In the genomic region with DNA sequence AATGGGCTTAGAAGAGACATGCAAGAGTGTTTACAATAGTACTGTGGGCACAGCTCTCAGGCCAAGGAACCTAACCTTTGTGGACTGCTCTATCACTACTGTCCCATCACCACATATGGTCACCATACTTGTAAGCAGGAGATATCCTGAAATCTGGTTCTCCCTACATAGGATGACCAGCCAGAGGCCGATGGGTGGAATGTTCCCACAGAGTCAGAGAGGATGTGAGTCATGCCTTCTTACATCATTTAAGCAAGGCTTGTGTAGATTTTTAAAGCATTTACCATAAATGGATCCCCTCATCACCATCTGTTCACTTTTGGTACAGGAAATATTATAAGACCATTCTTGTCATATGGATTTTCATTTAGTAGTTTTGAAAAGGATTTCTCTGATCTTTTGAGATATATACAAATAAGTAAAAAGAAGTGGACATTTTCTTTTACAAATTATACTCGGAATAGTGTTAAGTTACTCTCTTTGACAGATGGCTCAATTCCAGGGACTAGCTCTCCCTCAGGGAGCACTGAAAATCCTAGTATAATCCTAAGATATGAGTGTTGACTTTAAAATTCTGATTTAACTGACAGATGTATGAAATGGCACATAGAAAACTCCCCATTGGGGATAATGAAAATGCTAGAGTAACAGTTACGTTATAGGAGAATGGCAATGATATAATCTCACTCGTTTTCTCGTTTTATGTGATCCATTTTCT, we compare ENCODE assay signal across 2 cellular contexts.
TF ChIP-seq lines count a peak whose summit lies in the region.

No MANE protein-coding gene starts in this region.

TF ChIP-seq in A549, 52 proteins besides CTCF, POLR2A, EP300 and RAD21:
- TF ChIP-seq, protein P1, sequence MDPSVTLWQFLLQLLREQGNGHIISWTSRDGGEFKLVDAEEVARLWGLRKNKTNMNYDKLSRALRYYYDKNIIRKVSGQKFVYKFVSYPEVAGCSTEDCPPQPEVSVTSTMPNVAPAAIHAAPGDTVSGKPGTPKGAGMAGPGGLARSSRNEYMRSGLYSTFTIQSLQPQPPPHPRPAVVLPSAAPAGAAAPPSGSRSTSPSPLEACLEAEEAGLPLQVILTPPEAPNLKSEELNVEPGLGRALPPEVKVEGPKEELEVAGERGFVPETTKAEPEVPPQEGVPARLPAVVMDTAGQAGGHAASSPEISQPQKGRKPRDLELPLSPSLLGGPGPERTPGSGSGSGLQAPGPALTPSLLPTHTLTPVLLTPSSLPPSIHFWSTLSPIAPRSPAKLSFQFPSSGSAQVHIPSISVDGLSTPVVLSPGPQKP (IDR thresholded peaks at IDR 0.05; ENCODE audit: low read depth, low read length), result no peak
- TF ChIP-seq FOSL2 (IDR thresholded peaks at IDR 0.05) (no peak), FOSL2 (CRISPR knock-in tag; IDR thresholded peaks at IDR 0.05) (peak; percentile 49), HDAC2 (IDR thresholded peaks at IDR 0.05) (no peak), NPAS2 (CRISPR knock-in tag; IDR thresholded peaks at IDR 0.05; ENCODE audit: borderline replicate concordance) (no peak), KDM5A (IDR thresholded peaks at IDR 0.05) (no peak), CEBPB (IDR thresholded peaks at IDR 0.05) (no peak), JUNB (IDR thresholded peaks at IDR 0.05) (0 out of 2 replicates have a peak, but pooled peaks have one; percentile 16), GATA3 (IDR thresholded peaks at IDR 0.05; ENCODE audit: borderline replicate concordance) (no peak), HOXA7 (CRISPR knock-in tag; IDR thresholded peaks at IDR 0.05) (no peak), BHLHE40 (IDR thresholded peaks at IDR 0.05; ENCODE audit: low read depth, low read length) (no peak), CBX2 (IDR thresholded peaks at IDR 0.05; ENCODE audit: borderline replicate concordance, low read depth) (no peak), RARB (CRISPR knock-in tag; IDR thresholded peaks at IDR 0.05) (no peak), FOSB (CRISPR knock-in tag; IDR thresholded peaks at IDR 0.05) (no peak), MAFK (IDR thresholded peaks at IDR 0.05; ENCODE audit: partially characterized antibody) (no peak)
- TF ChIP-seq, protein P2, sequence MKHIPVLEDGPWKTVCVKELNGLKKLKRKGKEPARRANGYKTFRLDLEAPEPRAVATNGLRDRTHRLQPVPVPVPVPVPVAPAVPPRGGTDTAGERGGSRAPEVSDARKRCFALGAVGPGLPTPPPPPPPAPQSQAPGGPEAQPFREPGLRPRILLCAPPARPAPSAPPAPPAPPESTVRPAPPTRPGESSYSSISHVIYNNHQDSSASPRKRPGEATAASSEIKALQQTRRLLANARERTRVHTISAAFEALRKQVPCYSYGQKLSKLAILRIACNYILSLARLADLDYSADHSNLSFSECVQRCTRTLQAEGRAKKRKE (CRISPR knock-in tag; IDR thresholded peaks at IDR 0.05; ENCODE audit: low read depth), result no peak
TF ChIP-seq in A549: peak in this region for 2.

TF ChIP-seq in GM12878, 131 proteins besides CTCF, POLR2A, EP300 and RAD21:
- TF ChIP-seq, protein P3, sequence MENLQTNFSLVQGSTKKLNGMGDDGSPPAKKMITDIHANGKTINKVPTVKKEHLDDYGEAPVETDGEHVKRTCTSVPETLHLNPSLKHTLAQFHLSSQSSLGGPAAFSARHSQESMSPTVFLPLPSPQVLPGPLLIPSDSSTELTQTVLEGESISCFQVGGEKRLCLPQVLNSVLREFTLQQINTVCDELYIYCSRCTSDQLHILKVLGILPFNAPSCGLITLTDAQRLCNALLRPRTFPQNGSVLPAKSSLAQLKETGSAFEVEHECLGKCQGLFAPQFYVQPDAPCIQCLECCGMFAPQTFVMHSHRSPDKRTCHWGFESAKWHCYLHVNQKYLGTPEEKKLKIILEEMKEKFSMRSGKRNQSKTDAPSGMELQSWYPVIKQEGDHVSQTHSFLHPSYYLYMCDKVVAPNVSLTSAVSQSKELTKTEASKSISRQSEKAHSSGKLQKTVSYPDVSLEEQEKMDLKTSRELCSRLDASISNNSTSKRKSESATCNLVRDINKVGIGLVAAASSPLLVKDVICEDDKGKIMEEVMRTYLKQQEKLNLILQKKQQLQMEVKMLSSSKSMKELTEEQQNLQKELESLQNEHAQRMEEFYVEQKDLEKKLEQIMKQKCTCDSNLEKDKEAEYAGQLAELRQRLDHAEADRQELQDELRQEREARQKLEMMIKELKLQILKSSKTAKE (IDR thresholded peaks at IDR 0.05; ENCODE audit: low read depth, poor library complexity, severe bottlenecking), result no peak
- TF ChIP-seq, protein P4, sequence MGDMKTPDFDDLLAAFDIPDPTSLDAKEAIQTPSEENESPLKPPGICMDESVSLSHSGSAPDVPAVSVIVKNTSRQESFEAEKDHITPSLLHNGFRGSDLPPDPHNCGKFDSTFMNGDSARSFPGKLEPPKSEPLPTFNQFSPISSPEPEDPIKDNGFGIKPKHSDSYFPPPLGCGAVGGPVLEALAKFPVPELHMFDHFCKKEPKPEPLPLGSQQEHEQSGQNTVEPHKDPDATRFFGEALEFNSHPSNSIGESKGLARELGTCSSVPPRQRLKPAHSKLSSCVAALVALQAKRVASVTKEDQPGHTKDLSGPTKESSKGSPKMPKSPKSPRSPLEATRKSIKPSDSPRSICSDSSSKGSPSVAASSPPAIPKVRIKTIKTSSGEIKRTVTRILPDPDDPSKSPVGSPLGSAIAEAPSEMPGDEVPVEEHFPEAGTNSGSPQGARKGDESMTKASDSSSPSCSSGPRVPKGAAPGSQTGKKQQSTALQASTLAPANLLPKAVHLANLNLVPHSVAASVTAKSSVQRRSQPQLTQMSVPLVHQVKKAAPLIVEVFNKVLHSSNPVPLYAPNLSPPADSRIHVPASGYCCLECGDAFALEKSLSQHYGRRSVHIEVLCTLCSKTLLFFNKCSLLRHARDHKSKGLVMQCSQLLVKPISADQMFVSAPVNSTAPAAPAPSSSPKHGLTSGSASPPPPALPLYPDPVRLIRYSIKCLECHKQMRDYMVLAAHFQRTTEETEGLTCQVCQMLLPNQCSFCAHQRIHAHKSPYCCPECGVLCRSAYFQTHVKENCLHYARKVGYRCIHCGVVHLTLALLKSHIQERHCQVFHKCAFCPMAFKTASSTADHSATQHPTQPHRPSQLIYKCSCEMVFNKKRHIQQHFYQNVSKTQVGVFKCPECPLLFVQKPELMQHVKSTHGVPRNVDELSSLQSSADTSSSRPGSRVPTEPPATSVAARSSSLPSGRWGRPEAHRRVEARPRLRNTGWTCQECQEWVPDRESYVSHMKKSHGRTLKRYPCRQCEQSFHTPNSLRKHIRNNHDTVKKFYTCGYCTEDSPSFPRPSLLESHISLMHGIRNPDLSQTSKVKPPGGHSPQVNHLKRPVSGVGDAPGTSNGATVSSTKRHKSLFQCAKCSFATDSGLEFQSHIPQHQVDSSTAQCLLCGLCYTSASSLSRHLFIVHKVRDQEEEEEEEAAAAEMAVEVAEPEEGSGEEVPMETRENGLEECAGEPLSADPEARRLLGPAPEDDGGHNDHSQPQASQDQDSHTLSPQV (IDR thresholded peaks at IDR 0.05), result no peak
- no peak for TF ChIP-seq SIN3A (IDR thresholded peaks at IDR 0.05; ENCODE audit: low read depth, low read length)
- TF ChIP-seq, protein P5, sequence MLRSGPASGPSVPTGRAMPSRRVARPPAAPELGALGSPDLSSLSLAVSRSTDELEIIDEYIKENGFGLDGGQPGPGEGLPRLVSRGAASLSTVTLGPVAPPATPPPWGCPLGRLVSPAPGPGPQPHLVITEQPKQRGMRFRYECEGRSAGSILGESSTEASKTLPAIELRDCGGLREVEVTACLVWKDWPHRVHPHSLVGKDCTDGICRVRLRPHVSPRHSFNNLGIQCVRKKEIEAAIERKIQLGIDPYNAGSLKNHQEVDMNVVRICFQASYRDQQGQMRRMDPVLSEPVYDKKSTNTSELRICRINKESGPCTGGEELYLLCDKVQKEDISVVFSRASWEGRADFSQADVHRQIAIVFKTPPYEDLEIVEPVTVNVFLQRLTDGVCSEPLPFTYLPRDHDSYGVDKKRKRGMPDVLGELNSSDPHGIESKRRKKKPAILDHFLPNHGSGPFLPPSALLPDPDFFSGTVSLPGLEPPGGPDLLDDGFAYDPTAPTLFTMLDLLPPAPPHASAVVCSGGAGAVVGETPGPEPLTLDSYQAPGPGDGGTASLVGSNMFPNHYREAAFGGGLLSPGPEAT (IDR thresholded peaks at IDR 0.05; ENCODE audit: low read depth), result no peak
